Comparison of ENCODE assay signal across 1 cellular context in the genomic region with DNA sequence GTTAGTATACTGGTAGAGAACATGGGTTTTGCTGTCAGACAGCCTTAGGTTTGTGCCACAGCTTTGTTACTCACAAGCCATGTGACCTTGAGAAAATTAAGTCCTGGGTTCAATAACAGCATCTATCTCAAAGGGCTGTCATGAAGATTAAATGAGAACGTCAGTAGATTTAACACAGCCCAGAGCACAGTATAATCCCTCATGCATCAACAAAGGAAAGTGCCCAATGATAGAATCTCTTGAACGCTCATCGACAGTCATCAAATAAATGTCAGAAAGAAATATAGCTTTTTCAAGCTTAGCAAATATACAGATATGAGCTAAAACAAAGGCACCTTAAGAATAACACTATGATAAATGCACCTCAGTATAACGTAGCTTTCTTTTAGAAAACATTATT.
A peak's percentile ranks its signal among the peaks of the same experiment; 100 is the strongest.
TF ChIP-seq lines count a peak whose summit lies in the region.

No MANE protein-coding gene starts in this region.

TF ChIP-seq in K562, 482 proteins besides CTCF, POLR2A, EP300 and RAD21:
- TF ChIP-seq, protein P1, sequence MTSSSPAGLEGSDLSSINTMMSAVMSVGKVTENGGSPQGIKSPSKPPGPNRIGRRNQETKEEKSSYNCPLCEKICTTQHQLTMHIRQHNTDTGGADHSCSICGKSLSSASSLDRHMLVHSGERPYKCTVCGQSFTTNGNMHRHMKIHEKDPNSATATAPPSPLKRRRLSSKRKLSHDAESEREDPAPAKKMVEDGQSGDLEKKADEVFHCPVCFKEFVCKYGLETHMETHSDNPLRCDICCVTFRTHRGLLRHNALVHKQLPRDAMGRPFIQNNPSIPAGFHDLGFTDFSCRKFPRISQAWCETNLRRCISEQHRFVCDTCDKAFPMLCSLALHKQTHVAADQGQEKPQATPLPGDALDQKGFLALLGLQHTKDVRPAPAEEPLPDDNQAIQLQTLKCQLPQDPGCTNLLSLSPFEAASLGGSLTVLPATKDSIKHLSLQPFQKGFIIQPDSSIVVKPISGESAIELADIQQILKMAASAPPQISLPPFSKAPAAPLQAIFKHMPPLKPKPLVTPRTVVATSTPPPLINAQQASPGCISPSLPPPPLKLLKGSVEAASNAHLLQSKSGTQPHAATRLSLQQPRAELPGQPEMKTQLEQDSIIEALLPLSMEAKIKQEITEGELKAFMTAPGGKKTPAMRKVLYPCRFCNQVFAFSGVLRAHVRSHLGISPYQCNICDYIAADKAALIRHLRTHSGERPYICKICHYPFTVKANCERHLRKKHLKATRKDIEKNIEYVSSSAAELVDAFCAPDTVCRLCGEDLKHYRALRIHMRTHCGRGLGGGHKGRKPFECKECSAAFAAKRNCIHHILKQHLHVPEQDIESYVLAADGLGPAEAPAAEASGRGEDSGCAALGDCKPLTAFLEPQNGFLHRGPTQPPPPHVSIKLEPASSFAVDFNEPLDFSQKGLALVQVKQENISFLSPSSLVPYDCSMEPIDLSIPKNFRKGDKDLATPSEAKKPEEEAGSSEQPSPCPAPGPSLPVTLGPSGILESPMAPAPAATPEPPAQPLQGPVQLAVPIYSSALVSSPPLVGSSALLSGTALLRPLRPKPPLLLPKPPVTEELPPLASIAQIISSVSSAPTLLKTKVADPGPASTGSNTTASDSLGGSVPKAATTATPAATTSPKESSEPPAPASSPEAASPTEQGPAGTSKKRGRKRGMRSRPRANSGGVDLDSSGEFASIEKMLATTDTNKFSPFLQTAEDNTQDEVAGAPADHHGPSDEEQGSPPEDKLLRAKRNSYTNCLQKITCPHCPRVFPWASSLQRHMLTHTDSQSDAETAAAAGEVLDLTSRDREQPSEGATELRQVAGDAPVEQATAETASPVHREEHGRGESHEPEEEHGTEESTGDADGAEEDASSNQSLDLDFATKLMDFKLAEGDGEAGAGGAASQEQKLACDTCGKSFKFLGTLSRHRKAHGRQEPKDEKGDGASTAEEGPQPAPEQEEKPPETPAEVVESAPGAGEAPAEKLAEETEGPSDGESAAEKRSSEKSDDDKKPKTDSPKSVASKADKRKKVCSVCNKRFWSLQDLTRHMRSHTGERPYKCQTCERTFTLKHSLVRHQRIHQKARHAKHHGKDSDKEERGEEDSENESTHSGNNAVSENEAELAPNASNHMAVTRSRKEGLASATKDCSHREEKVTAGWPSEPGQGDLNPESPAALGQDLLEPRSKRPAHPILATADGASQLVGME (CRISPR knock-in tag; IDR thresholded peaks at IDR 0.05): no peak
- no peak for TF ChIP-seq TCF3 (CRISPR knock-in tag; IDR thresholded peaks at IDR 0.05)
- TF ChIP-seq, protein P2, sequence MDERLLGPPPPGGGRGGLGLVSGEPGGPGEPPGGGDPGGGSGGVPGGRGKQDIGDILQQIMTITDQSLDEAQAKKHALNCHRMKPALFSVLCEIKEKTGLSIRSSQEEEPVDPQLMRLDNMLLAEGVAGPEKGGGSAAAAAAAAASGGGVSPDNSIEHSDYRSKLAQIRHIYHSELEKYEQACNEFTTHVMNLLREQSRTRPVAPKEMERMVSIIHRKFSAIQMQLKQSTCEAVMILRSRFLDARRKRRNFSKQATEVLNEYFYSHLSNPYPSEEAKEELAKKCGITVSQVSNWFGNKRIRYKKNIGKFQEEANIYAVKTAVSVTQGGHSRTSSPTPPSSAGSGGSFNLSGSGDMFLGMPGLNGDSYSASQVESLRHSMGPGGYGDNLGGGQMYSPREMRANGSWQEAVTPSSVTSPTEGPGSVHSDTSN (CRISPR knock-in tag; IDR thresholded peaks at IDR 0.05; ENCODE audit: low read depth): no peak
- TF ChIP-seq, protein P2 (tag; conservative IDR thresholded peaks at IDR 0.05; ENCODE audit: low read depth): 0 out of 2 replicates have a peak, but pooled peaks have one; percentile 8
TF ChIP-seq in K562: peak in this region for 1.
